8 cellular contexts compared by ENCODE assay signal in genomic region chr17:63740464-63741181, GRCh38. TPM values are rescaled to one million over a fixed set of nuclear protein-coding genes. Genes with fewer than 3 reads are reported as not detected.
DNase-seq lines count a peak whose midpoint lies in the region; ATAC-seq and TF ChIP-seq lines count a peak whose summit lies in the region.

No MANE protein-coding gene starts in this region.

- H3K4me3 Mint-ChIP-seq in activated naive CD4-positive, alpha-beta T cell treated with anti-CD3 and anti-CD28 coated beads, Interleukin-2, amount 10 ng/mL, durations not matched to agents 7 days and 5 days: peak overlapping the region; percentile 91
- peak overlapping the region; percentile 92 for H3K4me3 Mint-ChIP-seq in mesothelial cell of epicardium

- no peaks in the 10 kb centered on the region for H3K9me3 ChIP-seq in NT2/D1 (ENCODE audit: insufficient read depth, low read length)
- H3K9me3 ChIP-seq in aorta (ENCODE audit: control insufficient read depth, low read length): no peaks in the 10 kb centered on the region

- peak overlapping the region; percentile 97 for H3K9ac ChIP-seq in NT2/D1 (ENCODE audit: insufficient read length, low read depth)

- TF ChIP-seq CTCF in coronary artery (IDR thresholded peaks at IDR 0.05) (no peak), mesothelial cell of epicardium (IDR thresholded peaks at IDR 0.05; ENCODE audit: unreplicated experiment) (no peak)

- no peak for DNase-seq in activated naive CD4-positive, alpha-beta T cell treated with anti-CD3 and anti-CD28 coated beads, Interleukin-2, amount 10 ng/mL, durations not matched to agents 7 days and 5 days
- DNase-seq in activated naive CD4-positive, alpha-beta T cell treated with Interleukin-2 at 50 U/mL for 16 hours: no peak
- DNase-seq in NT2/D1 (ENCODE audit: low read depth, low spot score) (no peak), coronary artery (ENCODE audit: low spot score) (no peak), mesothelial cell of epicardium (ENCODE audit: low spot score in 2 of 2, unreplicated experiment in 2 of 2) (no peak), aorta (no peak), NCI-H446 (lab: John Stamatoyannopoulos, UW) (no peak)

- CTCF ChIA-PET in activated naive CD4-positive, alpha-beta T cell treated with anti-CD3 and anti-CD28 coated beads, Interleukin-2, amount 10 ng/mL, durations not matched to agents 7 days and 5 days (lab: Charles Lee): no interaction called here

- H3K4me1 Mint-ChIP-seq in activated naive CD4-positive, alpha-beta T cell treated with anti-CD3 and anti-CD28 coated beads, Interleukin-2, amount 10 ng/mL, durations not matched to agents 7 days and 5 days: peaks cover 34% of the 10 kb centered on the region
- H3K4me1 Mint-ChIP-seq in mesothelial cell of epicardium: peaks cover 13% of the 10 kb centered on the region

- H3K27ac ChIP-seq in coronary artery: peak overlapping the region; percentile 95
- H3K27ac ChIP-seq in aorta (ENCODE audit: low read depth in 1 of 2, low read length in 2 of 2): peak overlapping the region in 1 of 2 donors; percentile 84

- peaks cover 10% of the 10 kb centered on the region for H3K36me3 Mint-ChIP-seq in activated naive CD4-positive, alpha-beta T cell treated with anti-CD3 and anti-CD28 coated beads, Interleukin-2, amount 10 ng/mL, durations not matched to agents 7 days and 5 days
- peaks cover 2% of the 10 kb centered on the region for H3K36me3 Mint-ChIP-seq in mesothelial cell of epicardium

- 36 to 38% methylated on average over 12 of the region's 12 CpGs for WGBS in aorta, 2 donors

- H3K4me1 ChIP-seq in NT2/D1 (ENCODE audit: insufficient read depth, insufficient read length) (no peaks in the 10 kb centered on the region), aorta (ENCODE audit: control insufficient read depth in 1 of 2, insufficient read depth in 2 of 2, low read length in 2 of 2) (no peaks in the 10 kb centered on the region)

- no peaks in the 10 kb centered on the region for H3K27me3 ChIP-seq in NT2/D1 (ENCODE audit: insufficient read depth, insufficient read length)
- H3K27me3 ChIP-seq in aorta (ENCODE audit: control insufficient read depth in 1 of 2, insufficient read depth in 2 of 2, low read length in 1 of 2): no peaks in the 10 kb centered on the region

- intact Hi-C loops in aorta (cut with DNase I): loop anchor here in 1 of 2 donors (5.0 kb wide), 1 partner anchor 63 kb away; no protein-coding TSS in a partner anchor

- no peaks in the 10 kb centered on the region for H3K9me3 Mint-ChIP-seq in activated naive CD4-positive, alpha-beta T cell treated with anti-CD3 and anti-CD28 coated beads, Interleukin-2, amount 10 ng/mL, durations not matched to agents 7 days and 5 days
- no peaks in the 10 kb centered on the region for H3K9me3 Mint-ChIP-seq in mesothelial cell of epicardium

- H3K27me3 Mint-ChIP-seq in activated naive CD4-positive, alpha-beta T cell treated with anti-CD3 and anti-CD28 coated beads, Interleukin-2, amount 10 ng/mL, durations not matched to agents 7 days and 5 days: no peaks in the 10 kb centered on the region
- no peaks in the 10 kb centered on the region for H3K27me3 Mint-ChIP-seq in mesothelial cell of epicardium (ENCODE audit: low read depth)

- ATAC-seq in aorta (ENCODE audit: low FRiP score) (no peak), GM19351 (IDR thresholded peaks at IDR 0.05; ENCODE audit: unreplicated experiment) (no peak)

- peak overlapping the region; percentile 93 for H3K27ac Mint-ChIP-seq in activated naive CD4-positive, alpha-beta T cell treated with anti-CD3 and anti-CD28 coated beads, Interleukin-2, amount 10 ng/mL, durations not matched to agents 7 days and 5 days
- peak overlapping the region; percentile 96 for H3K27ac Mint-ChIP-seq in mesothelial cell of epicardium

- H3K36me3 ChIP-seq in NT2/D1 (ENCODE audit: insufficient read depth, insufficient read length, low read length) (peaks cover 10% of the 10 kb centered on the region), aorta (ENCODE audit: control insufficient read depth in 1 of 2, insufficient read depth in 2 of 2, low read length in 1 of 2) (no peaks in the 10 kb centered on the region)

- H3K4me3 ChIP-seq in NT2/D1 (ENCODE audit: insufficient read length, low read depth) (peak overlapping the region; percentile 92), coronary artery (peak overlapping the region; percentile 93), aorta (ENCODE audit: low read length in 2 of 2) (peak overlapping the region; percentile 56 to 60)

RNA-seq across cellular contexts. Expression of gene STRADA, which starts 1.0 kb away (rescaled TPM):
- total RNA-seq in mesothelial cell of epicardium: 57.2 to 62.9 TPM (median 62.3 TPM) in 3 replicates
- 10 to 100 TPM; 39.0 to 63.8 TPM for total RNA-seq in aorta
- polyA plus RNA-seq in aorta: 10 to 100 TPM; 10.8 to 43.0 TPM

RNA-seq across cellular contexts. Expression of gene CCDC47, which starts 32.8 kb away (rescaled TPM):
- total RNA-seq in mesothelial cell of epicardium (55.9 to 58.2 TPM (median 56.3 TPM) in 3 replicates), aorta (10 to 100 TPM; 62.7 to 65.8 TPM)
- 10 to 100 TPM; 27.9 to 35.2 TPM for polyA plus RNA-seq in aorta

RNA-seq across cellular contexts. Expression of gene DDX42, which starts 33.3 kb away (rescaled TPM):
- 183 to 197 TPM (median 186 TPM) in 3 replicates for total RNA-seq in mesothelial cell of epicardium
- total RNA-seq in aorta: 100 to 1,000 TPM; 120 to 136 TPM
- polyA plus RNA-seq in aorta: 10 to 100 TPM; 63.7 to 89.3 TPM

RNA-seq across cellular contexts. Expression of gene LIMD2, which starts 40.7 kb away (rescaled TPM):
- total RNA-seq in mesothelial cell of epicardium (76.5 to 79.3 TPM (median 77.0 TPM) in 3 replicates), aorta (10 to 100 TPM; 15.6 to 23.1 TPM)
- 10 to 100 TPM; 20.8 to 23.1 TPM for polyA plus RNA-seq in aorta
